27 cellular contexts compared by ENCODE assay signal in the genomic region with DNA sequence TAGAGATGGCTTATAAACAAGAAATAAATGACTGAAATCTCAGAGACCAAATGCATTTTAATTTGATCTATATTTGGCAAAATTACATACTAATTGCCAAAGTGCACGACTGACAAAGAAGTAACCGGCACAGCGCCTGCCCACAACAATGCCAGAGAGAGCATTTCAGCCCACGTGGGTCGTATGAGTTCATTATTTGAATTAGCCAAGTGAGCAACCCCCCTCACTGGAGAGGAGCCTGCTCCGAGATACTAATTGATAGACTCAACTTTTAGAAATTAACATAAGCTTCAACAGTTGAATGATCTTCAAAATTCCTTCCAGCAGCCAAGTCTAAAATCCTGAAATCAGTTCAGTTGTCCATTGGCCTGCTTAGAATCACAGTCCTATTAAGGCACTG.
"Had no signal": no experiment of that assay in that cellular context is flagged by ENCODE, and none has a peak within 500 bp of the region (broad histone marks: within the 10 kb centered on the region; RNA-seq: fewer than 3 reads in every experiment).

No MANE protein-coding gene starts in this region.

- H3K9me3 Mint-ChIP-seq: activated T-cell treated with anti-CD3 and anti-CD28 coated beads, Interleukin-2, amount 50 U/mL, for 24 hours had no signal

- DNase-seq: activated CD4-positive, alpha-beta memory T cell treated with anti-CD3 and anti-CD28 coated beads, Interleukin-2, amount 10 ng/mL, durations not matched to agents 7 days and 5 days; activated CD4-positive, alpha-beta T cell treated with anti-CD3 and anti-CD28 coated beads for 36 hours; activated CD4-positive, alpha-beta T cell treated with anti-CD3 and anti-CD28 coated beads, Interleukin-2, amount 10 ng/mL, durations not matched to agents 7 days and 5 days; activated CD4-positive, alpha-beta T cell treated with anti-CD3 and anti-CD28 coated beads, Interleukin-2, amount 50 U/mL, for 4 hours; activated CD4-positive, CD25-positive, alpha-beta regulatory T cell; activated CD4-positive, CD25-positive, alpha-beta regulatory T cell treated with anti-CD3 and anti-CD28 coated beads, Interleukin-2, amount 50 U/mL, for 72 hours; activated CD8-positive, alpha-beta memory T cell treated with anti-CD3 and anti-CD28 coated beads, Interleukin-2, amount 50 U/mL, for 48 hours; activated effector memory CD4-positive, alpha-beta T cell treated with Interleukin-2 at 50 U/mL for 16 hours; activated gamma-delta T cell treated with Interleukin-2 at 50 U/mL for 16 hours; activated naive CD4-positive, alpha-beta T cell treated with anti-CD3 and anti-CD28 coated beads, Interleukin-2, amount 50 U/mL, for 16 hours; activated naive CD4-positive, alpha-beta T cell treated with Interleukin-2 at 50 U/mL for 16 hours; activated T-cell treated with anti-CD3 and anti-CD28 coated beads for 4 hours; activated T-cell treated with anti-CD3 and anti-CD28 coated beads, Interleukin-2, amount 50 U/mL, for 24 hours; activated T-cell treated with anti-CD3 and anti-CD28 coated beads, Interleukin-2, amount 50 U/mL, for 72 hours; amniotic stem cell; brain microvascular endothelial cell; dorsolateral prefrontal cortex; effector memory CD4-positive, alpha-beta T cell; endodermal cell; foreskin fibroblast; head of caudate nucleus; T-helper 2 cell had no signal

- H3K4me1 Mint-ChIP-seq: activated CD4-positive, alpha-beta memory T cell treated with anti-CD3 and anti-CD28 coated beads, Interleukin-2, amount 10 ng/mL, durations not matched to agents 7 days and 5 days; activated CD4-positive, alpha-beta T cell treated with anti-CD3 and anti-CD28 coated beads for 36 hours; activated CD4-positive, alpha-beta T cell treated with anti-CD3 and anti-CD28 coated beads, Interleukin-2, amount 10 ng/mL, durations not matched to agents 7 days and 5 days; activated T-helper 17 cell treated with anti-CD3 and anti-CD28 coated beads, Interleukin-2, amount 50 U/mL, for 72 hours; central memory CD8-positive, alpha-beta T cell; endodermal cell had no signal

- H3K4me3 Mint-ChIP-seq: activated CD4-positive, alpha-beta memory T cell treated with anti-CD3 and anti-CD28 coated beads, Interleukin-2, amount 10 ng/mL, durations not matched to agents 7 days and 5 days; activated CD4-positive, alpha-beta T cell treated with anti-CD3 and anti-CD28 coated beads for 36 hours; activated CD4-positive, alpha-beta T cell treated with anti-CD3 and anti-CD28 coated beads, Interleukin-2, amount 10 ng/mL, durations not matched to agents 7 days and 5 days; activated naive CD8-positive, alpha-beta T cell; activated T-cell treated with anti-CD3 and anti-CD28 coated beads, Interleukin-2, amount 50 U/mL, for 24 hours; activated T-cell treated with anti-CD3 and anti-CD28 coated beads, Interleukin-2, amount 50 U/mL, for 72 hours; activated T-helper 17 cell treated with anti-CD3 and anti-CD28 coated beads, Interleukin-2, amount 50 U/mL, for 72 hours; central memory CD8-positive, alpha-beta T cell; dendritic cell treated with granulocyte-macrophage colony-stimulating factor and Interleukin-4, amounts not matched to agents 40 ng/mL and 50 ng/mL, for 4 days; endodermal cell had no signal

- H3K27ac Mint-ChIP-seq: activated CD4-positive, alpha-beta memory T cell treated with anti-CD3 and anti-CD28 coated beads, Interleukin-2, amount 10 ng/mL, durations not matched to agents 7 days and 5 days; activated CD4-positive, alpha-beta T cell treated with anti-CD3 and anti-CD28 coated beads for 36 hours; activated CD4-positive, alpha-beta T cell treated with anti-CD3 and anti-CD28 coated beads, Interleukin-2, amount 10 ng/mL, durations not matched to agents 7 days and 5 days; activated naive CD8-positive, alpha-beta T cell; activated T-cell treated with anti-CD3 and anti-CD28 coated beads, Interleukin-2, amount 50 U/mL, for 24 hours; activated T-cell treated with anti-CD3 and anti-CD28 coated beads, Interleukin-2, amount 50 U/mL, for 72 hours; activated T-helper 17 cell treated with anti-CD3 and anti-CD28 coated beads, Interleukin-2, amount 50 U/mL, for 72 hours; dendritic cell treated with granulocyte-macrophage colony-stimulating factor and Interleukin-4, amounts not matched to agents 40 ng/mL and 50 ng/mL, for 4 days; endodermal cell had no signal

- H3K27ac ChIP-seq: brain microvascular endothelial cell, coronary artery, dorsolateral prefrontal cortex had no signal

- H3K36me3 ChIP-seq: brain microvascular endothelial cell had no signal

- H3K4me3 ChIP-seq: coronary artery, dorsolateral prefrontal cortex had no signal

- H3K27me3 Mint-ChIP-seq: activated CD4-positive, alpha-beta memory T cell treated with anti-CD3 and anti-CD28 coated beads, Interleukin-2, amount 10 ng/mL, durations not matched to agents 7 days and 5 days; activated CD4-positive, alpha-beta T cell treated with anti-CD3 and anti-CD28 coated beads for 36 hours; activated CD4-positive, alpha-beta T cell treated with anti-CD3 and anti-CD28 coated beads, Interleukin-2, amount 10 ng/mL, durations not matched to agents 7 days and 5 days; activated naive CD8-positive, alpha-beta T cell; activated T-cell treated with anti-CD3 and anti-CD28 coated beads, Interleukin-2, amount 50 U/mL, for 24 hours; activated T-helper 17 cell treated with anti-CD3 and anti-CD28 coated beads, Interleukin-2, amount 50 U/mL, for 72 hours; central memory CD8-positive, alpha-beta T cell; dendritic cell treated with granulocyte-macrophage colony-stimulating factor and Interleukin-4, amounts not matched to agents 40 ng/mL and 50 ng/mL, for 4 days had no signal

- H3K27me3 ChIP-seq: brain microvascular endothelial cell, dorsolateral prefrontal cortex had no signal
